Comparison of ENCODE assay signal across 8 cellular contexts in the genomic region with DNA sequence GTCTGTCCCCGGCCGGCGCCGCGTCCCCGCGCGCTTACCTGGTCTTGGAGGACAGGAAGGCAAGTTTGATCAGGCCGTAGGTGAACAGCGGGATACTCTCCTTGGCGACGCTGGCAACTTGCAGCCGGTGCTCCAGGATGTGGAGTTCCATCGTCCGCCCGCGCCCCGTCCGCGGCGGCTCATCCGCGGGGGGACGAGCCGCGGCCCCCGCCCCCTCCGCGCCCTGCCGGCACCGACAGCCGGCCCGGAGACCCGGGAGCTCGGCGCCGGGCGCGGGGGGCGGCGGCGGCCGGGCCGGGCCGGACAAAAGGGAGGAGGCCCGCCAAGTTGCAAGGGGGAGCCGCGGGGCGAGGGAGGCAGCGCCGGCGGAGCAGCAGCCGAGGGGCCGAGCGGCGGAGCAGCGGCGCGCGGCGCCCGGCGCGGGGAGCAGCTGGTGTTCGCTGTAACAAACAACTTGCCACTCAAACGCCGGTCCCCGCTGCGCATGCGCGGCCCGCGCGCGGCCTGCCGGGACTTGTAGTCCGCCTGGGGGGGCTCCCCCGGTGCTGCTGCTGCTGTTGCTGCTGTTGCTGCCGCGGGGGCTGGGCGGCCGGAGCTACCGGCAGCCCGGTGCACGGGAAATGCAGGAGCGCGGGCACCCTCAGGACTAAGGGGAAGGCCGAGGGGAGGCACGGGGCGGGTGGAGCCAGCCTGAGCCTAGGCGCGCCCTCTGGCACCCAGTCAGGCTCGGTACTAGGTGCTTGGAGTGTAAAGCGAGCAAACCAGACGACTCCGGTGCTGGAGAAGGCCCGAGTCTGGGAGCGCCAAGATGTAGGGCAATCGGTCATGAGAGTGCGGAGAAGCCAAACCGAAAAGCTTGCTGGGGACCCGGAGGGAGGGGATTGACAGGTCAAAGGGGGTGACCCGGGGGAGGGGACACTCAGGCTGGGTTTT.
DNase-seq lines count a peak whose midpoint lies in the region; ATAC-seq and TF ChIP-seq lines count a peak whose summit lies in the region.
"Not testable (repeated sequence)": the region's sequence is repeated elsewhere in the genome, so short reads cannot be mapped to it uniquely, and the experiment has no call there.

No MANE protein-coding gene starts in this region.

- not testable (repeated sequence) for H3K36me3 ChIP-seq in RWPE2 (ENCODE audit: low read depth); effector memory CD4-positive, alpha-beta T cell (ENCODE audit: control insufficient read depth, insufficient read depth, low read length)

- not testable (repeated sequence) for DNase-seq in RWPE2 (ENCODE audit: low spot score)
- peak; percentile 16 for DNase-seq in activated T-cell treated with anti-CD3 and anti-CD28 coated beads for 24 hours (ENCODE audit: low read depth)
- DNase-seq in effector memory CD4-positive, alpha-beta T cell: peak in 2 of 3 donors; percentile 50 to 62
- DNase-seq in nephron progenitor cell: peak; percentile 44
- peak; percentile 8 to 56 for DNase-seq in stimulated activated CD8-positive, alpha-beta memory T cell treated with anti-CD3 and anti-CD28 coated beads, Interleukin-7, amount 100 ng/mL, for 4 hours (ENCODE audit: low read depth in 2 of 2)

- not testable (repeated sequence) for H3K9me3 Mint-ChIP-seq in nephron progenitor cell

- peak overlapping the region; percentile 52 for H3K4me3 Mint-ChIP-seq in nephron progenitor cell

- H3K27ac ChIP-seq in RWPE2 (ENCODE audit: poor library complexity, severe bottlenecking); effector memory CD4-positive, alpha-beta T cell (ENCODE audit: insufficient read depth, low read length, poor library complexity, severe bottlenecking): not testable (repeated sequence)

- H3K9me3 ChIP-seq in RWPE2 (ENCODE audit: severe bottlenecking); effector memory CD4-positive, alpha-beta T cell (ENCODE audit: control insufficient read depth, low read length): not testable (repeated sequence)

- not testable (repeated sequence) for H3K27ac Mint-ChIP-seq in nephron progenitor cell

- H3K4me1 ChIP-seq in RWPE2 (ENCODE audit: insufficient read depth, poor library complexity, severe bottlenecking); effector memory CD4-positive, alpha-beta T cell (ENCODE audit: control insufficient read depth, insufficient read depth, low read length, poor library complexity, severe bottlenecking): not testable (repeated sequence)

- peak; percentile 94 for ATAC-seq in GM18517 (IDR thresholded peaks at IDR 0.05; ENCODE audit: unreplicated experiment)
- ATAC-seq in GM21528 (IDR thresholded peaks at IDR 0.05; ENCODE audit: low FRiP score, unreplicated experiment): peak; percentile 90
- ATAC-seq in HG03045 (IDR thresholded peaks at IDR 0.05; ENCODE audit: unreplicated experiment): peak; percentile 92
- ATAC-seq in RWPE2 (ENCODE audit: low read depth): peak; percentile 77

- not testable (repeated sequence) for H3K27me3 ChIP-seq in RWPE2 (ENCODE audit: insufficient read depth, poor library complexity, severe bottlenecking); effector memory CD4-positive, alpha-beta T cell (replicated peaks; ENCODE audit: control insufficient read depth, insufficient read depth, low read length, poor library complexity, severe bottlenecking)

- H3K4me1 Mint-ChIP-seq in nephron progenitor cell: not testable (repeated sequence)

- H3K36me3 Mint-ChIP-seq in nephron progenitor cell (ENCODE audit: low read depth): not testable (repeated sequence)

- H3K4me3 ChIP-seq in RWPE2 (ENCODE audit: severe bottlenecking); effector memory CD4-positive, alpha-beta T cell (ENCODE audit: insufficient read depth, low read depth, low read length, poor library complexity, severe bottlenecking): not testable (repeated sequence)

- not testable (repeated sequence) for H3K27me3 Mint-ChIP-seq in nephron progenitor cell (ENCODE audit: low read depth, poor library complexity)

- not testable (repeated sequence) for TF ChIP-seq CTCF in RWPE2 (IDR thresholded peaks at IDR 0.05; ENCODE audit: poor library complexity, severe bottlenecking); nephron progenitor cell (IDR thresholded peaks at IDR 0.05)
